20 cellular contexts compared by ENCODE assay signal in genomic region chr16:57289391-57290257, GRCh38. TPM values are rescaled to one million over a fixed set of nuclear protein-coding genes. Genes with fewer than 3 reads are reported as not detected.
A peak's percentile ranks its signal among the peaks of the same experiment; 100 is the strongest.
DNase-seq lines count a peak whose midpoint lies in the region; ATAC-seq, FAIRE-seq and TF ChIP-seq lines count a peak whose summit lies in the region.
"Had no signal": no experiment of that assay in that cellular context is flagged by ENCODE, and none has a peak within 500 bp of the region (broad histone marks: within the 10 kb centered on the region; RNA-seq: fewer than 3 reads in every experiment).

No MANE protein-coding gene starts in this region.

- POLR2A ChIA-PET in activated naive CD8-positive, alpha-beta T cell treated with anti-CD3 and anti-CD28 coated beads, Interleukin-2, amount 10 ng/mL, durations not matched to agents 7 days and 5 days (lab: Charles Lee) = interaction anchor here (0.7 to 1.2 kb wide), 2 partner anchors 11 to 157 kb away, joined by 3 read pairs; no protein-coding TSS in a partner anchor
- POLR2A ChIA-PET in RWPE1 (lab: Yijun Ruan, JAX; ENCODE audit: low non-redundant PET) = interaction anchor here (0.6 to 0.7 kb wide), 3 partner anchors 10 to 34 kb away, joined by 3 read pairs; no protein-coding TSS in a partner anchor

- ATAC-seq in activated naive CD8-positive, alpha-beta T cell treated with anti-CD3 and anti-CD28 coated beads, Interleukin-2, amount 10 ng/mL, durations not matched to agents 7 days and 5 days (ENCODE audit: low read depth) = no peak
- ATAC-seq in HG03175 (IDR thresholded peaks at IDR 0.05; ENCODE audit: unreplicated experiment) = no peak
- no peak for ATAC-seq in HG02973 (IDR thresholded peaks at IDR 0.05; ENCODE audit: unreplicated experiment)
- ATAC-seq: effector memory CD8-positive, alpha-beta T cell; left lobe of liver had no signal

- no peak for DNase-seq in activated naive CD8-positive, alpha-beta T cell treated with anti-CD3 and anti-CD28 coated beads, Interleukin-2, amount 10 ng/mL, durations not matched to agents 7 days and 5 days
- DNase-seq in activated naive CD8-positive, alpha-beta T cell treated with anti-CD3 and anti-CD28 coated beads for 36 hours = no peak
- DNase-seq in RWPE1 (ENCODE audit: low spot score) (no peak), frontal cortex (ENCODE audit: low spot score in 2 of 2) (no peak), substantia nigra (lab: John Stamatoyannopoulos, UW) (peak in 8 of 49 donors; percentile 34 to 73 (median 39)), KBM-7 (no peak)
- DNase-seq: activated naive CD4-positive, alpha-beta T cell treated with anti-CD3 and anti-CD28 coated beads, Interleukin-2, amount 50 U/mL, for 16 hours; effector memory CD8-positive, alpha-beta T cell; HFFc6; Karpas-422; NCI-H1694; NCI-H446 treated with DMSO at 0.1 percent for 48 hours; stimulated activated CD4-positive, alpha-beta T cell treated with anti-CD3 and anti-CD28 coated beads, Interleukin-12 subunit alpha, Interleukin-12 subunit beta, amount 100 ng/mL, for 4 hours had no signal

- no peak for TF ChIP-seq CTCF in RWPE1 (conservative IDR thresholded peaks at IDR 0.05; ENCODE audit: low read depth)

- peaks cover 13% of the 10 kb centered on the region for H3K4me1 Mint-ChIP-seq in activated naive CD8-positive, alpha-beta T cell treated with anti-CD3 and anti-CD28 coated beads, Interleukin-2, amount 10 ng/mL, durations not matched to agents 7 days and 5 days
- H3K4me1 Mint-ChIP-seq in activated naive CD8-positive, alpha-beta T cell treated with anti-CD3 and anti-CD28 coated beads for 36 hours = peaks cover 17% of the 10 kb centered on the region

- CTCF ChIA-PET in RWPE1 (lab: Yijun Ruan, JAX) = interaction anchor here (0.6 to 1.1 kb wide), 3 partner anchors 11 to 244 kb away, joined by 3 to 4 read pairs (median 3); no protein-coding TSS in a partner anchor

- no peaks in the 10 kb centered on the region for H3K36me3 Mint-ChIP-seq in activated naive CD8-positive, alpha-beta T cell treated with anti-CD3 and anti-CD28 coated beads, Interleukin-2, amount 10 ng/mL, durations not matched to agents 7 days and 5 days
- H3K36me3 Mint-ChIP-seq in activated naive CD8-positive, alpha-beta T cell treated with anti-CD3 and anti-CD28 coated beads for 36 hours = no peaks in the 10 kb centered on the region

- H3K27me3 Mint-ChIP-seq in activated naive CD8-positive, alpha-beta T cell treated with anti-CD3 and anti-CD28 coated beads, Interleukin-2, amount 10 ng/mL, durations not matched to agents 7 days and 5 days = peaks cover 16% of the 10 kb centered on the region
- H3K27me3 Mint-ChIP-seq in activated naive CD8-positive, alpha-beta T cell treated with anti-CD3 and anti-CD28 coated beads for 36 hours = peaks cover 6% of the 10 kb centered on the region

- H3K27ac Mint-ChIP-seq in activated naive CD8-positive, alpha-beta T cell treated with anti-CD3 and anti-CD28 coated beads, Interleukin-2, amount 10 ng/mL, durations not matched to agents 7 days and 5 days = peak overlapping the region; percentile 25
- no peak overlapping the region for H3K27ac Mint-ChIP-seq in activated naive CD8-positive, alpha-beta T cell treated with anti-CD3 and anti-CD28 coated beads for 36 hours
- H3K27ac Mint-ChIP-seq: HFFc6 had no signal

- H3K27ac ChIP-seq in RWPE1 (peak overlapping the region; percentile 22), substantia nigra (ENCODE audit: low read depth, low read length, poor library complexity, severe bottlenecking) (peak overlapping the region; percentile 96)
- H3K27ac ChIP-seq: prostate gland, SJCRH30 had no signal

- H3K9me3 Mint-ChIP-seq in activated naive CD8-positive, alpha-beta T cell treated with anti-CD3 and anti-CD28 coated beads, Interleukin-2, amount 10 ng/mL, durations not matched to agents 7 days and 5 days = no peaks in the 10 kb centered on the region
- H3K9me3 Mint-ChIP-seq in activated naive CD8-positive, alpha-beta T cell treated with anti-CD3 and anti-CD28 coated beads for 36 hours = no peaks in the 10 kb centered on the region
- H3K9me3 Mint-ChIP-seq: effector memory CD8-positive, alpha-beta T cell; HFFc6 had no signal

- H3K4me3 Mint-ChIP-seq in activated naive CD8-positive, alpha-beta T cell treated with anti-CD3 and anti-CD28 coated beads, Interleukin-2, amount 10 ng/mL, durations not matched to agents 7 days and 5 days = no peak overlapping the region
- H3K4me3 Mint-ChIP-seq in activated naive CD8-positive, alpha-beta T cell treated with anti-CD3 and anti-CD28 coated beads for 36 hours = no peak overlapping the region
- H3K4me3 Mint-ChIP-seq: effector memory CD8-positive, alpha-beta T cell; HFFc6 had no signal

- in situ Hi-C loops in KBM-7 (cut with MboI; ENCODE audit: low pct_unique_long_range_greater_than_20kb, low sequenced_read_pairs) = no loop called here

- peak; percentile 36 for FAIRE-seq in frontal cortex (lab: Jason Lieb, UNC)
- FAIRE-seq: GM19239 had no signal

RNA-seq across cellular contexts. Expression of gene PLLP, which starts 5.2 kb away (rescaled TPM):
- under 1 TPM; 0.08 to 0.26 TPM for total RNA-seq in activated naive CD8-positive, alpha-beta T cell treated with anti-CD3 and anti-CD28 coated beads, Interleukin-2, amount 10 ng/mL, durations not matched to agents 7 days and 5 days
- total RNA-seq in activated naive CD8-positive, alpha-beta T cell treated with anti-CD3 and anti-CD28 coated beads for 36 hours = under 1 TPM; 0.34 to 0.54 TPM
- total RNA-seq in frontal cortex = 1.6 TPM
- total RNA-seq: HFFc6, myocyte had no signal

RNA-seq across cellular contexts. Expression of gene ARL2BP, which starts 44.6 kb away (rescaled TPM):
- 10 to 100 TPM; 34.9 to 37.9 TPM for total RNA-seq in activated naive CD8-positive, alpha-beta T cell treated with anti-CD3 and anti-CD28 coated beads, Interleukin-2, amount 10 ng/mL, durations not matched to agents 7 days and 5 days
- total RNA-seq in activated naive CD8-positive, alpha-beta T cell treated with anti-CD3 and anti-CD28 coated beads for 36 hours = 10 to 100 TPM; 16.2 to 17.1 TPM
- 81.9 TPM for total RNA-seq in frontal cortex
